ENCODE assay signal across 2 cellular contexts in genomic region chr18:48649231-48649630, GRCh38.
TF ChIP-seq lines count a peak whose summit lies in the region.

No MANE protein-coding gene starts in this region.

TF ChIP-seq in GM23338, 12 proteins besides CTCF, POLR2A, EP300 and RAD21 (continued from another document):
- no peak for TF ChIP-seq ETS1 (IDR thresholded peaks at IDR 0.05)
- TF ChIP-seq EZH2phosphoT487 (IDR thresholded peaks at IDR 0.05; ENCODE audit: unreplicated experiment) = no peak

TF ChIP-seq in liver, 16 proteins besides CTCF, POLR2A, EP300 and RAD21 (continued from another document):
- TF ChIP-seq ZBTB33 (IDR thresholded peaks at IDR 0.05) (no peak), RXRA (IDR thresholded peaks at IDR 0.05) (peak in 1 of 2 donors; percentile 24)
